ENCODE assay signal across 14 cellular contexts in the genomic region with DNA sequence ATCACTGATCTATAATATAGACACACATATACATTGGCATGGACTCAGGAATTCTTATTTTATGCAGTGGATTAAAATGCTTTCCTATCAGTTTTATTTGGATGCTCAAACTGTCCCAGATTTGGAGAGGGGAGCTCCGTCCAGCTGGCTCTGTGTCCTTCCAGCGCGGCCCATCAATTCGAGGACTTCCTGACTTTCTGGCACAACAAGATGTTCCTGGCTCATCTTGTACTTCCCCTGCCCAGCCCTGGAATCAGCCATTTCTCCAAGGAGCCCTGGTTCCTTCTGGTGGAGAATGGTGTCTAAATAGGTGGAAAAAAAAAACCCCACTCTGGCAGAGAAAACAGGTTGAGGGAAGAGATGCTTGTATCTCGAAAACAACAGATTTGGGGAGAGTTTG.
"Had no signal": no experiment of that assay in that cellular context is flagged by ENCODE, and none has a peak within 500 bp of the region (broad histone marks: within the 10 kb centered on the region; RNA-seq: fewer than 3 reads in every experiment).

No MANE protein-coding gene starts in this region.

- H3K36me3 ChIP-seq: stomach had no signal

- H3K9me3 Mint-ChIP-seq: activated T-helper 1 cell treated with anti-CD3 and anti-CD28 coated beads, Interleukin-12 subunit alpha, Interleukin-12 subunit beta, Interleukin-2, Interleukin-4 antibody, amounts not matched to agents 30 ng/mL and 10 ng/mL and 1 ng/mL, durations not matched to agents 14 hours and 24 hours and 36 hours; mesothelial cell of epicardium; nephron had no signal

- H3K4me3 ChIP-seq: lung, stomach had no signal

- H3K27ac Mint-ChIP-seq: activated naive CD8-positive, alpha-beta T cell; activated T-helper 1 cell treated with anti-CD3 and anti-CD28 coated beads, Interleukin-12 subunit alpha, Interleukin-12 subunit beta, Interleukin-2, Interleukin-4 antibody, amounts not matched to agents 30 ng/mL and 10 ng/mL and 1 ng/mL, durations not matched to agents 14 hours and 24 hours and 36 hours; mesothelial cell of epicardium had no signal

- H3K4me3 Mint-ChIP-seq: activated naive CD8-positive, alpha-beta T cell; activated T-helper 1 cell treated with anti-CD3 and anti-CD28 coated beads, Interleukin-12 subunit alpha, Interleukin-12 subunit beta, Interleukin-2, Interleukin-4 antibody, amounts not matched to agents 30 ng/mL and 10 ng/mL and 1 ng/mL, durations not matched to agents 14 hours and 24 hours and 36 hours; mesothelial cell of epicardium had no signal

- DNase-seq: activated CD4-positive, alpha-beta T cell treated with anti-CD3 and anti-CD28 coated beads, Interleukin-2, amount 50 U/mL, for 48 hours; activated gamma-delta T cell treated with Interleukin-2 at 50 U/mL for 16 hours; erythroblast; left colon; occipital lobe; small intestine; stimulated activated CD4-positive, alpha-beta T cell treated with anti-CD3 and anti-CD28 coated beads, Interleukin-15, amount 100 ng/mL, for 24 hours; stimulated activated CD4-positive, alpha-beta T cell treated with anti-CD3 and anti-CD28 coated beads, Interleukin-4, amount 100 ng/mL, for 1 hour; stomach had no signal

- H3K9me3 ChIP-seq: stomach had no signal

- H3K36me3 Mint-ChIP-seq: activated naive CD8-positive, alpha-beta T cell; mesothelial cell of epicardium had no signal
